In the genomic region with DNA sequence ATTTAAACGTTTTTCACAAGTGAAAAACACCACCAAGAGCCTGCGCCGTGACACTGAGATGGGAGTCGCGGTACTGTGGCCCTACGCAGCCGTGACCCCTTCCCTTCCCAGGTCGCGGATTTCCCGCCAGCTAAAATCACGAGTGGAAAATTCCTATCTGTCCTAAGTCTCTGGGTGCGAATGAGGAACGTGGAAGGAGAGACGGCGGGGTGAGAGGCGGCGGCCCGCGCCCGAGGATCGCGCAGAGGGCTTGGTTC, we compare ENCODE assay signal across 8 cellular contexts. TPM values are rescaled to one million over a fixed set of nuclear protein-coding genes. Genes with fewer than 3 reads are reported as not detected.
A peak's percentile ranks its signal among the peaks of the same experiment; 100 is the strongest.
DNase-seq lines count a peak whose midpoint lies in the region; ATAC-seq and TF ChIP-seq lines count a peak whose summit lies in the region.

No MANE protein-coding gene starts in this region.

- peak; percentile 5 for ATAC-seq in HG02852 (IDR thresholded peaks at IDR 0.05; ENCODE audit: unreplicated experiment)
- no peak for ATAC-seq in WTC11
- ATAC-seq in heart left ventricle: peak in 2 of 4 donors; percentile 40

- H3K27me3 ChIP-seq in heart left ventricle (no peaks in the 10 kb centered on the region), sigmoid colon (no peaks in the 10 kb centered on the region)

- peak overlapping the region; percentile 91 to 98 (median 96) for H3K27ac ChIP-seq in heart left ventricle
- H3K27ac ChIP-seq in sigmoid colon: peak overlapping the region; percentile 88 to 95 (median 94)

- CTCF ChIA-PET in WTC11 (lab: Charles Lee): no interaction called here

- no peaks in the 10 kb centered on the region for H3K36me3 Mint-ChIP-seq in WTC11

- H3K4me3 Mint-ChIP-seq in WTC11: peak overlapping the region; percentile 98

- WGBS in heart left ventricle, 4 donors: 0% methylated on average over 22 of the region's 22 CpGs
- WGBS in sigmoid colon, 2 donors: 0 to 1% methylated on average over 22 of the region's 22 CpGs

- no peaks in the 10 kb centered on the region for H3K9me3 ChIP-seq in heart left ventricle
- no peaks in the 10 kb centered on the region for H3K9me3 ChIP-seq in sigmoid colon

- POLR2A ChIA-PET in WTC11 (lab: Charles Lee): interaction anchor here (0.6 to 1.1 kb wide), 3 partner anchors 11 to 89 kb away, joined by 3 to 4 read pairs (median 3); a partner anchor contains a TSS

- H3K4me3 ChIP-seq in heart left ventricle: peak overlapping the region; percentile 75 to 97 (median 84)
- H3K4me3 ChIP-seq in sigmoid colon: peak overlapping the region; percentile 70 to 98 (median 78)

- TF ChIP-seq POLR2A in heart left ventricle (IDR thresholded peaks at IDR 0.05) (no peak), sigmoid colon (IDR thresholded peaks at IDR 0.05) (no peak)

- peak overlapping the region; percentile 98 for H3K27ac Mint-ChIP-seq in WTC11

- TF ChIP-seq CTCF in WTC11 (IDR thresholded peaks at IDR 0.05): no peak
- no peak for TF ChIP-seq CTCF in heart left ventricle (IDR thresholded peaks at IDR 0.05)
- no peak for TF ChIP-seq CTCF in sigmoid colon (IDR thresholded peaks at IDR 0.05)

- TF ChIP-seq EP300 in sigmoid colon (IDR thresholded peaks at IDR 0.05): no peak

- no peaks in the 10 kb centered on the region for H3K27me3 Mint-ChIP-seq in WTC11 (ENCODE audit: low read depth)

- H3K4me1 Mint-ChIP-seq in WTC11: peaks cover 15% of the 10 kb centered on the region

- no peaks in the 10 kb centered on the region for H3K9me3 Mint-ChIP-seq in WTC11

- DNase-seq in DMS79 treated with DMSO at 0.1 percent for 48 hours (lab: John Stamatoyannopoulos, UW): peak; percentile 48
- DNase-seq in DMS79 (lab: John Stamatoyannopoulos, UW): no peak
- DNase-seq in WTC11 (ENCODE audit: low spot score): no peak
- no peak for DNase-seq in heart left ventricle
- no peak for DNase-seq in sigmoid colon
- no peak for DNase-seq in NCI-H1436 treated with DMSO at 0.1 percent for 48 hours (lab: John Stamatoyannopoulos, UW)
- DNase-seq in kidney glomerular epithelial cell (lab: John Stamatoyannopoulos, UW): no peak

- H3K4me1 ChIP-seq in heart left ventricle (peaks cover 0 to 52% (median 38%) of the 10 kb centered on the region in 12 donors), sigmoid colon (peaks cover 0 to 49% (median 45%) of the 10 kb centered on the region in 4 donors)

- intact Hi-C loops in heart left ventricle (cut with DNase I): loop anchor here in 1 of 10 donors (5.0 kb wide), 1 partner anchor 151 kb away; a partner anchor contains a TSS
- intact Hi-C loops in sigmoid colon (cut with DNase I): loop anchor here (5.0 to 10.0 kb wide), 3 partner anchors 151 to 1346 kb away; a partner anchor contains a TSS

- H3K36me3 ChIP-seq in heart left ventricle (peaks cover 0 to 3% (median 0%) of the 10 kb centered on the region in 9 donors), sigmoid colon (no peaks in the 10 kb centered on the region)

TF ChIP-seq in WTC11, 78 proteins besides CTCF, POLR2A, EP300 and RAD21:
- TF ChIP-seq, protein P1, sequence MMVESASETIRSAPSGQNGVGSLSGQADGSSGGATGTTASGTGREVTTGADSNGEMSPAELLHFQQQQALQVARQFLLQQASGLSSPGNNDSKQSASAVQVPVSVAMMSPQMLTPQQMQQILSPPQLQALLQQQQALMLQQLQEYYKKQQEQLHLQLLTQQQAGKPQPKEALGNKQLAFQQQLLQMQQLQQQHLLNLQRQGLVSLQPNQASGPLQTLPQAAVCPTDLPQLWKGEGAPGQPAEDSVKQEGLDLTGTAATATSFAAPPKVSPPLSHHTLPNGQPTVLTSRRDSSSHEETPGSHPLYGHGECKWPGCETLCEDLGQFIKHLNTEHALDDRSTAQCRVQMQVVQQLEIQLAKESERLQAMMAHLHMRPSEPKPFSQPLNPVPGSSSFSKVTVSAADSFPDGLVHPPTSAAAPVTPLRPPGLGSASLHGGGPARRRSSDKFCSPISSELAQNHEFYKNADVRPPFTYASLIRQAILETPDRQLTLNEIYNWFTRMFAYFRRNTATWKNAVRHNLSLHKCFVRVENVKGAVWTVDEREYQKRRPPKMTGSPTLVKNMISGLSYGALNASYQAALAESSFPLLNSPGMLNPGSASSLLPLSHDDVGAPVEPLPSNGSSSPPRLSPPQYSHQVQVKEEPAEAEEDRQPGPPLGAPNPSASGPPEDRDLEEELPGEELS (CRISPR knock-in tag; IDR thresholded peaks at IDR 0.05): peak; percentile 16; the same call in 1 of the 2 replicates
- TF ChIP-seq, protein P2, sequence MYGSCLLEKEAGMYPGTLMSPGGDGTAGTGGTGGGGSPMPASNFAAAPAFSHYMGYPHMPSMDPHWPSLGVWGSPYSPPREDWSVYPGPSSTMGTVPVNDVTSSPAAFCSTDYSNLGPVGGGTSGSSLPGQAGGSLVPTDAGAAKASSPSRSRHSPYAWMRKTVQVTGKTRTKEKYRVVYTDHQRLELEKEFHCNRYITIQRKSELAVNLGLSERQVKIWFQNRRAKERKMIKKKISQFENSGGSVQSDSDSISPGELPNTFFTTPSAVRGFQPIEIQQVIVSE (CRISPR knock-in tag; IDR thresholded peaks at IDR 0.05; ENCODE audit: borderline replicate concordance): no peak
- TF ChIP-seq SP1 (CRISPR knock-in tag; conservative IDR thresholded peaks at IDR 0.05) (no peak), RELA (CRISPR knock-in tag; IDR thresholded peaks at IDR 0.05; ENCODE audit: borderline replicate concordance) (no peak), CREB1 (CRISPR knock-in tag; IDR thresholded peaks at IDR 0.05) (0 out of 2 replicates have a peak, but pooled peaks have one; percentile 7), ETV6 (CRISPR knock-in tag; IDR thresholded peaks at IDR 0.05) (0 out of 2 replicates have a peak, but pooled peaks have one; percentile 12), OVOL2 (CRISPR knock-in tag; IDR thresholded peaks at IDR 0.05; ENCODE audit: borderline replicate concordance) (no peak)
- TF ChIP-seq, protein P3, sequence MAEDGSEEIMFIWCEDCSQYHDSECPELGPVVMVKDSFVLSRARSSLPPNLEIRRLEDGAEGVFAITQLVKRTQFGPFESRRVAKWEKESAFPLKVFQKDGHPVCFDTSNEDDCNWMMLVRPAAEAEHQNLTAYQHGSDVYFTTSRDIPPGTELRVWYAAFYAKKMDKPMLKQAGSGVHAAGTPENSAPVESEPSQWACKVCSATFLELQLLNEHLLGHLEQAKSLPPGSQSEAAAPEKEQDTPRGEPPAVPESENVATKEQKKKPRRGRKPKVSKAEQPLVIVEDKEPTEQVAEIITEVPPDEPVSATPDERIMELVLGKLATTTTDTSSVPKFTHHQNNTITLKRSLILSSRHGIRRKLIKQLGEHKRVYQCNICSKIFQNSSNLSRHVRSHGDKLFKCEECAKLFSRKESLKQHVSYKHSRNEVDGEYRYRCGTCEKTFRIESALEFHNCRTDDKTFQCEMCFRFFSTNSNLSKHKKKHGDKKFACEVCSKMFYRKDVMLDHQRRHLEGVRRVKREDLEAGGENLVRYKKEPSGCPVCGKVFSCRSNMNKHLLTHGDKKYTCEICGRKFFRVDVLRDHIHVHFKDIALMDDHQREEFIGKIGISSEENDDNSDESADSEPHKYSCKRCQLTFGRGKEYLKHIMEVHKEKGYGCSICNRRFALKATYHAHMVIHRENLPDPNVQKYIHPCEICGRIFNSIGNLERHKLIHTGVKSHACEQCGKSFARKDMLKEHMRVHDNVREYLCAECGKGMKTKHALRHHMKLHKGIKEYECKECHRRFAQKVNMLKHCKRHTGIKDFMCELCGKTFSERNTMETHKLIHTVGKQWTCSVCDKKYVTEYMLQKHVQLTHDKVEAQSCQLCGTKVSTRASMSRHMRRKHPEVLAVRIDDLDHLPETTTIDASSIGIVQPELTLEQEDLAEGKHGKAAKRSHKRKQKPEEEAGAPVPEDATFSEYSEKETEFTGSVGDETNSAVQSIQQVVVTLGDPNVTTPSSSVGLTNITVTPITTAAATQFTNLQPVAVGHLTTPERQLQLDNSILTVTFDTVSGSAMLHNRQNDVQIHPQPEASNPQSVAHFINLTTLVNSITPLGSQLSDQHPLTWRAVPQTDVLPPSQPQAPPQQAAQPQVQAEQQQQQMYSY (CRISPR knock-in tag; IDR thresholded peaks at IDR 0.05): no peak
- TF ChIP-seq, protein P4, sequence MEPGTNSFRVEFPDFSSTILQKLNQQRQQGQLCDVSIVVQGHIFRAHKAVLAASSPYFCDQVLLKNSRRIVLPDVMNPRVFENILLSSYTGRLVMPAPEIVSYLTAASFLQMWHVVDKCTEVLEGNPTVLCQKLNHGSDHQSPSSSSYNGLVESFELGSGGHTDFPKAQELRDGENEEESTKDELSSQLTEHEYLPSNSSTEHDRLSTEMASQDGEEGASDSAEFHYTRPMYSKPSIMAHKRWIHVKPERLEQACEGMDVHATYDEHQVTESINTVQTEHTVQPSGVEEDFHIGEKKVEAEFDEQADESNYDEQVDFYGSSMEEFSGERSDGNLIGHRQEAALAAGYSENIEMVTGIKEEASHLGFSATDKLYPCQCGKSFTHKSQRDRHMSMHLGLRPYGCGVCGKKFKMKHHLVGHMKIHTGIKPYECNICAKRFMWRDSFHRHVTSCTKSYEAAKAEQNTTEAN (CRISPR knock-in tag; IDR thresholded peaks at IDR 0.05): no peak

RNA-seq across cellular contexts. Expression of a gene that starts 0.7 kb away (rescaled TPM):
- 9.9 to 10.6 TPM (median 10.0 TPM) in 3 replicates for total RNA-seq in WTC11 (2021)
- total RNA-seq in heart left ventricle: 1 to 10 TPM; 2.6 to 9.8 (median 6.3) TPM
- 10 to 100 TPM in 1 of 2 donors, 1 to 10 TPM in 1; 6.3 to 10.3 TPM for polyA plus RNA-seq in heart left ventricle
- 10 to 100 TPM in 3 of 4 donors, 1 to 10 TPM in 1; 7.3 to 20.5 (median 12.8) TPM for total RNA-seq in sigmoid colon
- polyA plus RNA-seq in sigmoid colon: 10 to 100 TPM; 11.1 to 21.6 (median 16.2) TPM
